In genomic region chr6:131858765-131859490, GRCh38 we compare ENCODE assay signal across 19 cellular contexts. TPM values are rescaled to one million over a fixed set of nuclear protein-coding genes. Genes with fewer than 3 reads are reported as not detected.
DNase-seq lines count a peak whose midpoint lies in the region; ATAC-seq, FAIRE-seq and TF ChIP-seq lines count a peak whose summit lies in the region.
"Had no signal": no experiment of that assay in that cellular context is flagged by ENCODE, and none has a peak within 500 bp of the region (broad histone marks: within the 10 kb centered on the region; RNA-seq: fewer than 3 reads in every experiment).

No MANE protein-coding gene starts in this region.

- no peak overlapping the region for H3K23ac ChIP-seq in mesenchymal stem cell (ENCODE audit: low read length in 2 of 2)

- no peaks in the 10 kb centered on the region for H3K9me3 Mint-ChIP-seq in natural killer cell
- H3K9me3 Mint-ChIP-seq: activated CD4-positive, alpha-beta memory T cell treated with anti-CD3 and anti-CD28 coated beads for 36 hours; T-helper 1 cell treated with Interleukin-12 subunit alpha and Interleukin-12 subunit beta and Interleukin-4 antibody, amounts not matched to agents 30 μg/mL and 1 μg/mL, for 36 hours had no signal

- H3K9me3 ChIP-seq in mesenchymal stem cell (ENCODE audit: control insufficient read depth, low read length) = no peaks in the 10 kb centered on the region
- H3K9me3 ChIP-seq: BLaER1 treated with 17β-estradiol and CSF1 and Interleukin-3, amounts not matched to agents 10 nM and 100 nM; Peyer's patch; vagina had no signal

- no peaks in the 10 kb centered on the region for H3K27me3 Mint-ChIP-seq in natural killer cell (ENCODE audit: low read depth in 2 of 2)

- H3K4me1 ChIP-seq in mesenchymal stem cell (ENCODE audit: control insufficient read depth, insufficient read depth, low read depth, low read length) = peaks cover 3% of the 10 kb centered on the region
- H3K4me1 ChIP-seq: foreskin keratinocyte, vagina had no signal

- no peak for FAIRE-seq in bronchial epithelial cell (lab: Jason Lieb, UNC)
- FAIRE-seq: GM18507 had no signal

- no peak overlapping the region for H4K8ac ChIP-seq in mesenchymal stem cell (ENCODE audit: low read length)

- no peaks in the 10 kb centered on the region for H3K79me1 ChIP-seq in mesenchymal stem cell (replicated peaks; ENCODE audit: low read length, poor library complexity, severe bottlenecking)

- H3K18ac ChIP-seq in mesenchymal stem cell (ENCODE audit: low read depth in 1 of 2, low read length in 2 of 2) = no peak overlapping the region

- no peaks in the 10 kb centered on the region for H3K36me3 Mint-ChIP-seq in natural killer cell
- H3K36me3 Mint-ChIP-seq: activated CD4-positive, alpha-beta memory T cell treated with anti-CD3 and anti-CD28 coated beads for 36 hours; neural progenitor cell had no signal

- H2BK12ac ChIP-seq in mesenchymal stem cell (ENCODE audit: low read length in 2 of 2) = no peak overlapping the region

- no peak overlapping the region for H2AK5ac ChIP-seq in mesenchymal stem cell (ENCODE audit: low read length, severe bottlenecking)

- H3K36me3 ChIP-seq in bronchial epithelial cell (ENCODE audit: control insufficient read depth, insufficient read depth, low read length) = no peaks in the 10 kb centered on the region
- peaks cover 0 to 3% of the 10 kb centered on the region in 2 experiments for H3K36me3 ChIP-seq in mesenchymal stem cell (ENCODE audit: control insufficient read depth in 1 of 2, insufficient read depth in 2 of 2, low read depth in 1 of 2, low read length in 2 of 2)
- H3K36me3 ChIP-seq: BLaER1 treated with 17β-estradiol and CSF1 and Interleukin-3, amounts not matched to agents 10 nM and 100 nM; neural progenitor cell; Peyer's patch; vagina had no signal

- no CpG with 5 or more reads among the region's 5 CpGs for WGBS in mesenchymal stem cell

- H4K91ac ChIP-seq in mesenchymal stem cell (ENCODE audit: low read length) = no peak overlapping the region

- peak overlapping the region; percentile 77 for H3K9ac ChIP-seq in mesenchymal stem cell (ENCODE audit: low read length)
- H3K9ac ChIP-seq: BLaER1 treated with 17β-estradiol and CSF1 and Interleukin-3, amounts not matched to agents 10 nM and 100 nM; neural progenitor cell had no signal

- intact Hi-C loops in natural killer cell (cut with micrococcal nuclease) = no loop called here

- no peak overlapping the region for H3K4me2 ChIP-seq in mesenchymal stem cell (ENCODE audit: low read length, poor library complexity, severe bottlenecking)
- H3K4me2 ChIP-seq: BLaER1 treated with 17β-estradiol and CSF1 and Interleukin-3, amounts not matched to agents 10 nM and 100 nM; neural progenitor cell had no signal

- TF ChIP-seq CTCF in bronchial epithelial cell (IDR thresholded peaks at IDR 0.05; ENCODE audit: insufficient read depth, low read length, severe bottlenecking) (no peak), natural killer cell (IDR thresholded peaks at IDR 0.05) (no peak)

- in situ Hi-C loops in ACHN (cut with HindIII; ENCODE audit: low pct_ligation_motif_present, low pct_unique_long_range_greater_than_20kb, low sequenced_read_pairs) = no loop called here

- no peaks in the 10 kb centered on the region for H3K4me1 Mint-ChIP-seq in natural killer cell

- H2AFZ ChIP-seq in mesenchymal stem cell (ENCODE audit: low read depth, low read length) = no peak overlapping the region
- H2AFZ ChIP-seq: neural progenitor cell had no signal

- H3K27ac ChIP-seq in mesenchymal stem cell (ENCODE audit: low read length, poor library complexity, severe bottlenecking) = peak overlapping the region; percentile 71
- H3K27ac ChIP-seq: BLaER1 treated with 17β-estradiol and CSF1 and Interleukin-3, amounts not matched to agents 10 nM and 100 nM; foreskin keratinocyte; neural progenitor cell; Peyer's patch; vagina had no signal

- H3K14ac ChIP-seq in mesenchymal stem cell (ENCODE audit: low read length in 2 of 2) = no peak overlapping the region

- H3K4me3 Mint-ChIP-seq in natural killer cell = no peak overlapping the region
- H3K4me3 Mint-ChIP-seq: activated CD4-positive, alpha-beta memory T cell treated with anti-CD3 and anti-CD28 coated beads for 36 hours; neural progenitor cell; T-helper 1 cell treated with Interleukin-12 subunit alpha and Interleukin-12 subunit beta and Interleukin-4 antibody, amounts not matched to agents 30 μg/mL and 1 μg/mL, for 36 hours had no signal

- no peak for ATAC-seq in natural killer cell
- ATAC-seq: foreskin keratinocyte had no signal

- DNase-seq in ACHN (peak; percentile 8), HS-5 (ENCODE audit: low read depth) (peak; percentile 49), bronchial epithelial cell (ENCODE audit: low read depth) (peak; percentile 4), mesenchymal stem cell (peak; percentile 32), germinal center (ENCODE audit: low spot score) (no peak), NCI-H146 treated with DMSO at 0.1 percent for 48 hours (lab: John Stamatoyannopoulos, UW; ENCODE audit: unreplicated experiment) (no peak), natural killer cell (no peak)
- DNase-seq in activated CD4-positive, CD25-positive, alpha-beta regulatory T cell treated with anti-CD3 and anti-CD28 coated beads, Interleukin-2, amount 50 U/mL, for 72 hours = no peak
- DNase-seq: activated CD4-positive, alpha-beta memory T cell treated with anti-CD3 and anti-CD28 coated beads for 36 hours; activated naive CD4-positive, alpha-beta T cell treated with Interleukin-2 at 50 U/mL for 16 hours; foreskin keratinocyte; Kasumi-1; kidney glomerular epithelial cell; Peyer's patch had no signal

- H3K27me3 ChIP-seq in bronchial epithelial cell (ENCODE audit: control insufficient read depth, insufficient read depth, low read length) (no peaks in the 10 kb centered on the region), mesenchymal stem cell (ENCODE audit: control insufficient read depth in 1 of 2, insufficient read depth in 1 of 2, low read length in 2 of 2) (no peaks in the 10 kb centered on the region)
- H3K27me3 ChIP-seq: BLaER1 treated with 17β-estradiol and CSF1 and Interleukin-3, amounts not matched to agents 10 nM and 100 nM; foreskin keratinocyte; neural progenitor cell; Peyer's patch; vagina had no signal

- peak overlapping the region; percentile 8 for H2BK5ac ChIP-seq in mesenchymal stem cell (ENCODE audit: low read depth, low read length, poor library complexity, severe bottlenecking)

- no peak overlapping the region for H3K4me3 ChIP-seq in bronchial epithelial cell (ENCODE audit: low read depth, low read length)
- no peak overlapping the region for H3K4me3 ChIP-seq in mesenchymal stem cell (ENCODE audit: insufficient read depth in 1 of 2, low read depth in 1 of 2, low read length in 2 of 2)
- H3K4me3 ChIP-seq: BLaER1 treated with 17β-estradiol and CSF1 and Interleukin-3, amounts not matched to agents 10 nM and 100 nM; neural progenitor cell; Peyer's patch; vagina had no signal

- no peak overlapping the region for H2BK15ac ChIP-seq in mesenchymal stem cell (ENCODE audit: low read depth, poor library complexity, severe bottlenecking)

- no peak overlapping the region for H3K27ac Mint-ChIP-seq in natural killer cell
- H3K27ac Mint-ChIP-seq: activated CD4-positive, alpha-beta memory T cell treated with anti-CD3 and anti-CD28 coated beads for 36 hours; T-helper 1 cell treated with Interleukin-12 subunit alpha and Interleukin-12 subunit beta and Interleukin-4 antibody, amounts not matched to agents 30 μg/mL and 1 μg/mL, for 36 hours had no signal

- H3K4ac ChIP-seq in mesenchymal stem cell (ENCODE audit: low read depth in 1 of 2, low read length in 2 of 2) = no peak overlapping the region

- no peak overlapping the region for H2BK120ac ChIP-seq in mesenchymal stem cell (ENCODE audit: low read depth, low read length)

RNA-seq across cellular contexts. Expression of gene ENPP1, which starts 51.1 kb away (rescaled TPM):
- total RNA-seq in bronchial epithelial cell (under 0.01 and 0.26 TPM in 2 replicates), natural killer cell (under 1 TPM; 0.45 to 0.85 (median 0.83) TPM)
- polyA plus RNA-seq in mesenchymal stem cell (2013, experiment 1 of 2) = 2.5 TPM
- polyA plus RNA-seq in mesenchymal stem cell (2013, experiment 2 of 2) = 2.6 TPM

Comparison
In these comparisons a context has a peak if more than half of its experiments do, and no peak if none do; other contexts are left out.
1. DNase-seq: peak in ACHN (single experiment), HS-5 (single experiment), bronchial epithelial cell (single experiment) and mesenchymal stem cell (single experiment); none in germinal center (single experiment), NCI-H146 treated with DMSO at 0.1 percent for 48 hours (single experiment), activated CD4-positive, CD25-positive, alpha-beta regulatory T cell treated with anti-CD3 and anti-CD28 coated beads, Interleukin-2, amount 50 U/mL, for 72 hours (single experiment) and natural killer cell (single experiment).